Comparison of ENCODE assay signal across 8 cellular contexts in genomic region chr4:154622598-154622997, GRCh38. TPM values are rescaled to one million over a fixed set of nuclear protein-coding genes. Genes with fewer than 3 reads are reported as not detected.
DNase-seq lines count a peak whose midpoint lies in the region; ATAC-seq and TF ChIP-seq lines count a peak whose summit lies in the region.

No MANE protein-coding gene starts in this region.

- in situ Hi-C loops in mammary epithelial cell (cut with MboI; ENCODE audit: low sequenced_read_pairs in 2 of 2), result no loop called here

- H3K4me1 ChIP-seq in mammary epithelial cell (ENCODE audit: insufficient read depth, low read length), result peaks cover 17% of the 10 kb centered on the region

- H2AFZ ChIP-seq in mammary epithelial cell (ENCODE audit: low read depth, low read length), result no peak overlapping the region

- H3K27me3 Mint-ChIP-seq in memory B cell, result peaks cover 6% of the 10 kb centered on the region

- H3K4me3 ChIP-seq in HFF-Myc (replicated peaks; ENCODE audit: low read depth, low read length), result no peak overlapping the region
- no peak overlapping the region for H3K4me3 ChIP-seq in mammary epithelial cell (replicated peaks in 1 of 3; ENCODE audit: insufficient read depth in 1 of 3, low read depth in 2 of 3, low read length in 3 of 3)

- dilution Hi-C loops in mammary epithelial cell (cut with HindIII; ENCODE audit: low sequenced_read_pairs), result no loop called here

- no peak overlapping the region for H3K27ac Mint-ChIP-seq in memory B cell

- intact Hi-C loops in mammary epithelial cell (cut with micrococcal nuclease), result loop anchor here (1.0 to 5.0 kb wide), 4 partner anchors 63 to 225 kb away; no protein-coding TSS in a partner anchor

- peak; percentile 48 for DNase-seq in AG20443 (ENCODE audit: low spot score)
- peak; percentile 52 for DNase-seq in GM10248 (ENCODE audit: extremely low spot score)
- DNase-seq in HFF-Myc (ENCODE audit: extremely low read depth, low read depth), result no peak
- peak; percentile 14 for DNase-seq in NCI-H1694 treated with DMSO at 0.1 percent for 48 hours (lab: John Stamatoyannopoulos, UW)
- DNase-seq in mammary epithelial cell, result peak; percentile 36
- DNase-seq in memory B cell (ENCODE audit: low spot score in 2 of 2), result peak in 1 of 2 donors; percentile 33
- no peak for DNase-seq in NCI-H2196 treated with DMSO at 0.1 percent for 48 hours (lab: John Stamatoyannopoulos, UW; ENCODE audit: unreplicated experiment)

- no peak overlapping the region for H3K4me2 ChIP-seq in mammary epithelial cell (ENCODE audit: insufficient read depth, low read depth, low read length)

- H3K4me3 Mint-ChIP-seq in memory B cell, result no peak overlapping the region

- no peak overlapping the region for H3K27ac ChIP-seq in mammary epithelial cell (ENCODE audit: insufficient read depth, low read depth, low read length)

- no peaks in the 10 kb centered on the region for H4K20me1 ChIP-seq in mammary epithelial cell (ENCODE audit: insufficient read depth, low read length)

- no peaks in the 10 kb centered on the region for H3K36me3 ChIP-seq in mammary epithelial cell (ENCODE audit: insufficient read depth, low read length)

- peak; percentile 60 for TF ChIP-seq CTCF in GM10248 (IDR thresholded peaks at IDR 0.05; ENCODE audit: control extremely low read depth, extremely low read depth, low read depth, missing control alignments)
- TF ChIP-seq CTCF in HFF-Myc (IDR thresholded peaks at IDR 0.05; ENCODE audit: low read depth, low read length, missing control alignments), result peak; percentile 44
- TF ChIP-seq CTCF in mammary epithelial cell (conservative IDR thresholded peaks at IDR 0.05 in 1 of 2, IDR thresholded peaks at IDR 0.05 in 1 of 2; ENCODE audit: extremely low read depth in 1 of 2, insufficient read depth in 1 of 2, low read depth in 1 of 2, low read length in 2 of 2), result peak; percentile 68 to 77

- H3K36me3 Mint-ChIP-seq in memory B cell, result no peaks in the 10 kb centered on the region

- ATAC-seq in memory B cell (ENCODE audit: low read depth), result peak; percentile 39
- no peak for ATAC-seq in HG03521 (IDR thresholded peaks at IDR 0.05; ENCODE audit: unreplicated experiment)

- H3K79me2 ChIP-seq in mammary epithelial cell (ENCODE audit: insufficient read depth, low read length), result no peaks in the 10 kb centered on the region

- CTCF ChIA-PET in GM10248 (lab: Yijun Ruan, JAX), result interaction anchor here (1.0 to 13.6 kb wide), 8 partner anchors 12 to 292 kb away, joined by 3 to 550 read pairs (median 6); partner anchors contain the start of genes FGB and PLRG1
- CTCF ChIA-PET in mammary epithelial cell (lab: Charles Lee; ENCODE audit: low non-redundant PET), result no interaction called here

- no peaks in the 10 kb centered on the region for H3K9me3 ChIP-seq in mammary epithelial cell (replicated peaks; ENCODE audit: insufficient read depth, low read length)

- no TSS peak for BruUV-seq in mammary epithelial cell (replicated peaks; lab: Mats Ljungman, UMichigan)

- no peak overlapping the region for H3K9ac ChIP-seq in mammary epithelial cell (ENCODE audit: insufficient read depth, low read length)

- no peaks in the 10 kb centered on the region for H3K27me3 ChIP-seq in mammary epithelial cell (ENCODE audit: insufficient read depth, low read length)

- H3K4me1 Mint-ChIP-seq in memory B cell, result peaks cover 5% of the 10 kb centered on the region

- no peaks in the 10 kb centered on the region for H3K9me3 Mint-ChIP-seq in memory B cell

- POLR2A ChIA-PET in GM10248 (lab: Yijun Ruan, JAX), result no interaction called here

RNA-seq across cellular contexts. Expression of gene FGG, which starts 10.1 kb away (rescaled TPM):
- under 1 TPM in 1 of 2 donors, not detected in 1; 0.66 TPM for total RNA-seq in mammary epithelial cell
- 0.08 TPM for polyA plus RNA-seq in mammary epithelial cell
- polyA minus RNA-seq in mammary epithelial cell, result not detected

RNA-seq across cellular contexts. Expression of gene FGA, which starts 32.1 kb away (rescaled TPM):
- total RNA-seq in mammary epithelial cell, result not detected
- not detected for polyA plus RNA-seq in mammary epithelial cell
- polyA minus RNA-seq in mammary epithelial cell, result not detected

RNA-seq across cellular contexts. Expression of gene FGB, which starts 59.8 kb away (rescaled TPM):
- total RNA-seq in mammary epithelial cell, result not detected
- polyA plus RNA-seq in mammary epithelial cell, result not detected
- polyA minus RNA-seq in mammary epithelial cell, result not detected

Comparison
In these comparisons a context has a peak if more than half of its experiments do, and no peak if none do; other contexts are left out.
1. DNase-seq: peak in AG20443 (single experiment), GM10248 (single experiment), NCI-H1694 treated with DMSO at 0.1 percent for 48 hours (single experiment) and mammary epithelial cell (single experiment); none in HFF-Myc (single experiment) and NCI-H2196 treated with DMSO at 0.1 percent for 48 hours (single experiment).
2. Peak in every context shown above with its lines, with median percentiles within 50 percentile points of each other: CTCF ChIP-seq.